In genomic region chr3:197003461-197004385, GRCh38 we compare ENCODE assay signal across 8 cellular contexts. TPM values are rescaled to one million over a fixed set of nuclear protein-coding genes. Genes with fewer than 3 reads are reported as not detected.
DNase-seq lines count a peak whose midpoint lies in the region; ATAC-seq, FAIRE-seq and TF ChIP-seq lines count a peak whose summit lies in the region.

No MANE protein-coding gene starts in this region.

- H2AFZ ChIP-seq in keratinocyte (ENCODE audit: control insufficient read depth, low read length) = peak overlapping the region; percentile 49

- H3K27ac ChIP-seq in keratinocyte (ENCODE audit: control insufficient read depth, insufficient read depth, low read length) = peak overlapping the region; percentile 36

- dilution Hi-C loops in keratinocyte (cut with MboI; ENCODE audit: extremely low pct_ligation_motif_present, low sequenced_read_pairs) = no loop called here

- peaks cover 15 to 21% of the 10 kb centered on the region in 2 donors for H3K36me3 Mint-ChIP-seq in stimulated activated naive B cell treated with anti-CD40 and anti-IgM and Interleukin-4, amounts not matched to agents 10 μg/mL and 1 μg/mL and 100 μg/mL, for 72 hours

- H3K9me3 ChIP-seq in HAP-1 = no peaks in the 10 kb centered on the region
- peaks cover 5% of the 10 kb centered on the region for H3K9me3 ChIP-seq in adipocyte (ENCODE audit: control insufficient read depth, low read length)
- H3K9me3 ChIP-seq in keratinocyte (ENCODE audit: control insufficient read depth, low read depth, low read length) = no peaks in the 10 kb centered on the region

- peak overlapping the region; percentile 71 for H3K4me2 ChIP-seq in keratinocyte (ENCODE audit: control insufficient read depth, extremely low read depth, insufficient read depth, low read depth, low read length)

- H3K9me1 ChIP-seq in keratinocyte (ENCODE audit: control insufficient read depth, extremely low read depth, insufficient read depth, low read length) = no peaks in the 10 kb centered on the region

- peaks cover 24 to 39% of the 10 kb centered on the region in 2 donors for H3K4me1 Mint-ChIP-seq in stimulated activated naive B cell treated with anti-CD40 and anti-IgM and Interleukin-4, amounts not matched to agents 10 μg/mL and 1 μg/mL and 100 μg/mL, for 72 hours

- no peak for TF ChIP-seq CTCF in keratinocyte (optimal IDR thresholded peaks at IDR 0.05 in 1 of 3, IDR thresholded peaks at IDR 0.05 in 1 of 3, conservative IDR thresholded peaks at IDR 0.05 in 1 of 3; ENCODE audit: extremely low read depth in 1 of 3, insufficient read depth in 2 of 3, low read length in 3 of 3)

- H3K36me3 ChIP-seq in HAP-1 (replicated peaks) (peaks cover 6% of the 10 kb centered on the region; the same call in 1 of the 2 replicates), adipocyte (ENCODE audit: control insufficient read depth, insufficient read depth, low read length, severe bottlenecking) (no peaks in the 10 kb centered on the region), keratinocyte (ENCODE audit: control insufficient read depth in 2 of 2, extremely low read depth in 1 of 2, insufficient read depth in 2 of 2, low read length in 2 of 2) (no peaks in the 10 kb centered on the region)

- ATAC-seq in stimulated activated naive B cell treated with anti-CD40 and anti-IgM and Interleukin-4, amounts not matched to agents 10 μg/mL and 1 μg/mL and 100 μg/mL, for 72 hours (replicated peaks) = peak; percentile 10 to 11

- peak overlapping the region; percentile 86 to 89 for H3K4me3 Mint-ChIP-seq in stimulated activated naive B cell treated with anti-CD40 and anti-IgM and Interleukin-4, amounts not matched to agents 10 μg/mL and 1 μg/mL and 100 μg/mL, for 72 hours

- H3K27me3 ChIP-seq in HAP-1 (ENCODE audit: low read depth) (no peaks in the 10 kb centered on the region), adipocyte (replicated peaks; ENCODE audit: control insufficient read depth, insufficient read depth, low read length) (no peaks in the 10 kb centered on the region), keratinocyte (ENCODE audit: control insufficient read depth, extremely low read depth, insufficient read depth, low read length) (no peaks in the 10 kb centered on the region)

- FAIRE-seq in keratinocyte (lab: Jason Lieb, UNC) = no peak

- H3K27ac Mint-ChIP-seq in stimulated activated naive B cell treated with anti-CD40 and anti-IgM and Interleukin-4, amounts not matched to agents 10 μg/mL and 1 μg/mL and 100 μg/mL, for 72 hours = peak overlapping the region; percentile 92

- H3K27me3 Mint-ChIP-seq in stimulated activated naive B cell treated with anti-CD40 and anti-IgM and Interleukin-4, amounts not matched to agents 10 μg/mL and 1 μg/mL and 100 μg/mL, for 72 hours = peaks cover 11 to 38% of the 10 kb centered on the region in 2 donors

- H3K4me3 ChIP-seq in HAP-1 (peak overlapping the region; percentile 33), adipocyte (ENCODE audit: low read length) (peak overlapping the region; percentile 68), keratinocyte (ENCODE audit: control insufficient read depth in 2 of 3, extremely low read depth in 1 of 3, insufficient read depth in 2 of 3, low read depth in 1 of 3, low read length in 3 of 3) (peak overlapping the region; percentile 40 to 65 (median 47))

- H3K9ac ChIP-seq in adipocyte (ENCODE audit: low read length) (peak overlapping the region; percentile 80), keratinocyte (ENCODE audit: control insufficient read depth, extremely low read depth, insufficient read depth, low read length) (peak overlapping the region; percentile 66)

- H3K4me1 ChIP-seq in HAP-1 (peaks cover 7% of the 10 kb centered on the region), adipocyte (ENCODE audit: control insufficient read depth, insufficient read depth, low read length) (no peaks in the 10 kb centered on the region), keratinocyte (ENCODE audit: control insufficient read depth, extremely low read depth, insufficient read depth, low read length) (peaks cover 16% of the 10 kb centered on the region)

- no peaks in the 10 kb centered on the region for H3K79me2 ChIP-seq in keratinocyte (ENCODE audit: control insufficient read depth, insufficient read depth, low read length)

- no peaks in the 10 kb centered on the region for H3K9me3 Mint-ChIP-seq in stimulated activated naive B cell treated with anti-CD40 and anti-IgM and Interleukin-4, amounts not matched to agents 10 μg/mL and 1 μg/mL and 100 μg/mL, for 72 hours

- in situ Hi-C loops in HAP-1 (cut with MboI; ENCODE audit: low sequenced_read_pairs) = loop anchor here (25.0 kb wide), 2 partner anchors 184 to 509 kb away; no protein-coding TSS in a partner anchor

- DNase-seq in DMS79 (lab: John Stamatoyannopoulos, UW) = peak; percentile 60
- DNase-seq in HAP-1 (ENCODE audit: low spot score in 2 of 2) = peak in 1 of 2 experiments; percentile 48
- DNase-seq in NCI-H526 treated with DMSO at 0.1 percent for 48 hours (lab: John Stamatoyannopoulos, UW) = peak; percentile 40
- no peak for DNase-seq in adipocyte (ENCODE audit: low read depth)
- no peak for DNase-seq in keratinocyte (ENCODE audit: low read depth, low spot score)
- no peak for DNase-seq in stimulated activated naive B cell treated with anti-CD40 and anti-IgM and Interleukin-4, amounts not matched to agents 10 μg/mL and 1 μg/mL and 100 μg/mL, for 72 hours
- DNase-seq in SHP77 treated with DMSO at 0.1 percent for 48 hours (lab: John Stamatoyannopoulos, UW) = no peak
- DNase-seq in NCI-H1105 treated with DMSO at 0.1 percent for 48 hours (lab: John Stamatoyannopoulos, UW) = no peak

- H4K20me1 ChIP-seq in keratinocyte (ENCODE audit: control insufficient read depth, extremely low read depth, insufficient read depth, low read length) = no peaks in the 10 kb centered on the region

RNA-seq across cellular contexts. Expression of gene MELTF, which starts 25.9 kb away (rescaled TPM):
- polyA plus RNA-seq in keratinocyte = 6.0 to 10.7 TPM (median 8.1 TPM) in 3 replicates
- 0.71 TPM for polyA plus RNA-seq in keratinocyte (2011; ENCODE audit: low read depth)
- 3.9 and 6.4 TPM in 2 replicates for polyA plus RNA-seq in keratinocyte (2011; cell fraction: cytosol; rRNA removed)
- polyA plus RNA-seq in keratinocyte (2011; cell fraction: nucleus; rRNA removed) = 20.5 and 24.9 TPM in 2 replicates
- 1.1 and 12.4 TPM in 2 replicates for polyA plus RNA-seq in keratinocyte (2012; ENCODE audit: low replicate concordance)
- polyA minus RNA-seq in keratinocyte = 5.4 to 15.2 TPM (median 5.5 TPM) in 3 replicates
- polyA minus RNA-seq in keratinocyte (2011; cell fraction: cytosol; rRNA and poly(A)+ RNA removed) = 14.6 TPM
- 25.5 and 33.5 TPM in 2 replicates for polyA minus RNA-seq in keratinocyte (2011; cell fraction: nucleus; rRNA and poly(A)+ RNA removed)

RNA-seq across cellular contexts. Expression of gene PIGZ, which starts 35.1 kb away (rescaled TPM):
- 1.4 to 2.1 TPM (median 1.5 TPM) in 3 replicates for polyA plus RNA-seq in keratinocyte
- polyA plus RNA-seq in keratinocyte (2011; ENCODE audit: low read depth) = 0.77 TPM
- polyA plus RNA-seq in keratinocyte (2011; cell fraction: cytosol; rRNA removed) = 1.3 and 1.5 TPM in 2 replicates
- polyA plus RNA-seq in keratinocyte (2011; cell fraction: nucleus; rRNA removed) = 10.3 and 13.3 TPM in 2 replicates
- polyA plus RNA-seq in keratinocyte (2012; ENCODE audit: low replicate concordance) = 1.7 and 2.0 TPM in 2 replicates
- polyA minus RNA-seq in keratinocyte = 1.5 to 2.2 TPM (median 1.9 TPM) in 3 replicates
- 2.3 TPM for polyA minus RNA-seq in keratinocyte (2011; cell fraction: cytosol; rRNA and poly(A)+ RNA removed)
- polyA minus RNA-seq in keratinocyte (2011; cell fraction: nucleus; rRNA and poly(A)+ RNA removed) = 2.1 and 4.2 TPM in 2 replicates

Comparison
In these comparisons a context has a peak if more than half of its experiments do, and no peak if none do; other contexts are left out.
1. DNase-seq: peak in DMS79 (single experiment) and NCI-H526 treated with DMSO at 0.1 percent for 48 hours (single experiment); none in adipocyte (single experiment), keratinocyte (single experiment), stimulated activated naive B cell treated with anti-CD40 and anti-IgM and Interleukin-4, amounts not matched to agents 10 μg/mL and 1 μg/mL and 100 μg/mL, for 72 hours (single experiment), SHP77 treated with DMSO at 0.1 percent for 48 hours (single experiment) and NCI-H1105 treated with DMSO at 0.1 percent for 48 hours (single experiment).
2. Peak in every context shown above with its lines, with median percentiles within 50 percentile points of each other: H3K4me3 ChIP-seq.